ENCODE assay signal across 1 cellular context in genomic region chr11:7376386-7376785, GRCh38.
TF ChIP-seq lines count a peak whose summit lies in the region.

No MANE protein-coding gene starts in this region.

TF ChIP-seq in H1, 55 proteins besides CTCF, POLR2A, EP300 and RAD21 (continued from another document):
- TF ChIP-seq GTF2F1 (IDR thresholded peaks at IDR 0.05; ENCODE audit: borderline replicate concordance, low read depth, low read length) (no peak), CHD2 (IDR thresholded peaks at IDR 0.05; ENCODE audit: low read length) (no peak), SP2 (IDR thresholded peaks at IDR 0.05; ENCODE audit: low read length) (no peak), SIN3A (conservative IDR thresholded peaks at IDR 0.05 in 1 of 2, IDR thresholded peaks at IDR 0.05 in 1 of 2; ENCODE audit: low read depth in 1 of 2, low read length in 2 of 2) (no peak), CBX8 (IDR thresholded peaks at IDR 0.05; ENCODE audit: borderline replicate concordance, low read depth, low read length) (no peak), MAFK (IDR thresholded peaks at IDR 0.05; ENCODE audit: low read depth, low read length) (no peak), E2F6 (IDR thresholded peaks at IDR 0.05) (no peak), KDM4A (IDR thresholded peaks at IDR 0.05; ENCODE audit: low read depth, low read length, severe bottlenecking) (no peak), SRF (IDR thresholded peaks at IDR 0.05; ENCODE audit: low read depth, low read length) (no peak), NRF1 (IDR thresholded peaks at IDR 0.05; ENCODE audit: low read depth, low read length) (no peak)
